ENCODE assay signal across 8 cellular contexts in the genomic region with DNA sequence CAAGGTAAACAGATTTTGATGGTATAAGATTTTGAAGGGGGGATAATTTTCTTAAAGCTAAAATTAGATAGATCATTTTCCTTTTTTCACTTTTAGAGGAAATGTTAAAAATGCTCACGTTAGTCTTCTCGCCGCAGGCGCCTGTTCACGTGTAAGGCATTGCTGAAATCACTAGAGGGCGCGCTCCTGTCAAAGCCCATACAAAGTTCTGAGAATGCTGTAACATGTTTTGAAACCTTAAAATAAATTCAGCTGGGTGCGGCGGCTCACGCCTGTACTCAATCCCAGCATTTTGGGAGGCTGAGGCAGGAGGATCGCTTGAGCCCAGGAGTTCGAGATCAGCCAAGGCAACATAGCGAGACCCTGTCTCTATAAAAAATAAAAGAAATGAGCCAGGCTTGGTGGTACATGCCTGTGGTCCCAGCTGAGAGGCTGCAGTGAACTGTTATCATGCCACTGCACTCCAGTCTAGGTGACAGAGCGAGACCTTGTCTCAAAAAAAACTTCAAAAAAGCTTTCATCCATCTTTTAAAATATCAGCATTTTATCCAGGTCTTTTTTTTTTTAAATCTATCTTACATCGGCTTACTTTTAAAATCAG.
DNase-seq lines count a peak whose midpoint lies in the region; ATAC-seq and TF ChIP-seq lines count a peak whose summit lies in the region.

No MANE protein-coding gene starts in this region.

- no peak overlapping the region for H3K4me3 Mint-ChIP-seq in stimulated activated naive B cell treated with anti-CD40 and anti-IgM and Interleukin-4, amounts not matched to agents 10 μg/mL and 1 μg/mL and 100 μg/mL, for 72 hours
- no peak overlapping the region for H3K4me3 Mint-ChIP-seq in stimulated activated memory B cell treated with anti-CD40 and anti-IgM and Interleukin-4, amounts not matched to agents 10 μg/mL and 1 μg/mL and 100 μg/mL, for 72 hours

- in situ Hi-C loops in T47D (cut with HindIII; ENCODE audit: low pct_unique_long_range_greater_than_20kb, low sequenced_read_pairs): no loop called here

- H3K27ac Mint-ChIP-seq in stimulated activated naive B cell treated with anti-CD40 and anti-IgM and Interleukin-4, amounts not matched to agents 10 μg/mL and 1 μg/mL and 100 μg/mL, for 72 hours: no peak overlapping the region
- H3K27ac Mint-ChIP-seq in stimulated activated memory B cell treated with anti-CD40 and anti-IgM and Interleukin-4, amounts not matched to agents 10 μg/mL and 1 μg/mL and 100 μg/mL, for 72 hours: no peak overlapping the region

- H3K27me3 Mint-ChIP-seq in stimulated activated naive B cell treated with anti-CD40 and anti-IgM and Interleukin-4, amounts not matched to agents 10 μg/mL and 1 μg/mL and 100 μg/mL, for 72 hours: peaks cover 0 to 11% of the 10 kb centered on the region in 2 donors
- no peaks in the 10 kb centered on the region for H3K27me3 Mint-ChIP-seq in stimulated activated memory B cell treated with anti-CD40 and anti-IgM and Interleukin-4, amounts not matched to agents 10 μg/mL and 1 μg/mL and 100 μg/mL, for 72 hours

- H3K9me3 Mint-ChIP-seq in stimulated activated naive B cell treated with anti-CD40 and anti-IgM and Interleukin-4, amounts not matched to agents 10 μg/mL and 1 μg/mL and 100 μg/mL, for 72 hours: no peaks in the 10 kb centered on the region
- H3K9me3 Mint-ChIP-seq in stimulated activated memory B cell treated with anti-CD40 and anti-IgM and Interleukin-4, amounts not matched to agents 10 μg/mL and 1 μg/mL and 100 μg/mL, for 72 hours: no peaks in the 10 kb centered on the region

- no peaks in the 10 kb centered on the region for H3K9me3 ChIP-seq in BE2C
- H3K9me3 ChIP-seq in SK-N-MC (ENCODE audit: low read depth, low read length): no peaks in the 10 kb centered on the region

- peak; percentile 45 for DNase-seq in BE2C
- DNase-seq in Jurkat, Clone E6-1 (ENCODE audit: low read depth, low spot score): peak; percentile 38
- peak; percentile 32 for DNase-seq in SK-N-MC (ENCODE audit: low read depth, low spot score)
- peak; percentile 4 to 37 for DNase-seq in T47D (ENCODE audit: low read depth in 1 of 2, low spot score in 1 of 2)
- DNase-seq in left lobe of liver (ENCODE audit: low spot score): peak; percentile 49
- DNase-seq in stimulated activated naive B cell treated with anti-CD40 and anti-IgM and Interleukin-4, amounts not matched to agents 10 μg/mL and 1 μg/mL and 100 μg/mL, for 72 hours: peak; percentile 18

- H3K27me3 ChIP-seq in BE2C: no peaks in the 10 kb centered on the region

- H3K36me3 ChIP-seq in BE2C (no peaks in the 10 kb centered on the region), SK-N-MC (ENCODE audit: insufficient read depth, low read length) (no peaks in the 10 kb centered on the region)

- H3K9ac ChIP-seq in SK-N-MC (ENCODE audit: insufficient read length): no peak overlapping the region

- H3K4me3 ChIP-seq in BE2C (ENCODE audit: low read depth, low read length) (no peak overlapping the region), SK-N-MC (no peak overlapping the region)
- H3K4me3 ChIP-seq in Jurkat, Clone E6-1 (ENCODE audit: low read length): no peak overlapping the region

- H3K4me1 Mint-ChIP-seq in stimulated activated naive B cell treated with anti-CD40 and anti-IgM and Interleukin-4, amounts not matched to agents 10 μg/mL and 1 μg/mL and 100 μg/mL, for 72 hours: no peaks in the 10 kb centered on the region
- H3K4me1 Mint-ChIP-seq in stimulated activated memory B cell treated with anti-CD40 and anti-IgM and Interleukin-4, amounts not matched to agents 10 μg/mL and 1 μg/mL and 100 μg/mL, for 72 hours: no peaks in the 10 kb centered on the region

- H3K36me3 Mint-ChIP-seq in stimulated activated naive B cell treated with anti-CD40 and anti-IgM and Interleukin-4, amounts not matched to agents 10 μg/mL and 1 μg/mL and 100 μg/mL, for 72 hours: no peaks in the 10 kb centered on the region
- no peaks in the 10 kb centered on the region for H3K36me3 Mint-ChIP-seq in stimulated activated memory B cell treated with anti-CD40 and anti-IgM and Interleukin-4, amounts not matched to agents 10 μg/mL and 1 μg/mL and 100 μg/mL, for 72 hours

- no peaks in the 10 kb centered on the region for H3K4me1 ChIP-seq in BE2C

- peak; percentile 85 for ATAC-seq in GM18867 (IDR thresholded peaks at IDR 0.05; ENCODE audit: unreplicated experiment)
- ATAC-seq in left lobe of liver: peak; percentile 79
- peak; percentile 60 to 61 for ATAC-seq in stimulated activated naive B cell treated with anti-CD40 and anti-IgM and Interleukin-4, amounts not matched to agents 10 μg/mL and 1 μg/mL and 100 μg/mL, for 72 hours (replicated peaks)
- ATAC-seq in stimulated activated memory B cell treated with anti-CD40 and anti-IgM and Interleukin-4, amounts not matched to agents 10 μg/mL and 1 μg/mL and 100 μg/mL, for 72 hours: no peak

- peak; percentile 72 for TF ChIP-seq CTCF in BE2C (IDR thresholded peaks at IDR 0.05; ENCODE audit: low read depth, low read length)

- H3K27ac ChIP-seq in SK-N-MC: no peak overlapping the region
